19 cellular contexts compared by ENCODE assay signal in the genomic region with DNA sequence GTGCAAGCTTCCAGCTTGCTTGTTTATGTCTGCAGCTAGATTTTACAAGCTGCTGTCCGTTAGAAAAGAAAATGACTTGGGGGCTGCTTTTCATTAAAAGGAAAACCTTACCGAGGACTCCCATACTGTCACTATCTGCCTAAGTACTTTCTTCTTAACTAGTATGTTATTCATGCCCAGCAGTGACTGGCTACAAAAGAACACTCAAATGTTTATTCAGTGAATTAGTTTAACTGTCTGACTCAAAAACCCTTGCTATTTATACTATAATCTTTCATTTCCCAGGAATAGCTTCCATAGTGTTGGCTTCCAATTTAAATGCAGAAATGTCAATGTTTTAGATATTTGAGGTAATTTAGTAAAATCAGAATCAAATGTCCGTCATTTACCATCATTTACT.
"Had no signal": no experiment of that assay in that cellular context is flagged by ENCODE, and none has a peak within 500 bp of the region (broad histone marks: within the 10 kb centered on the region; RNA-seq: fewer than 3 reads in every experiment).

No MANE protein-coding gene starts in this region.

- H3K27ac Mint-ChIP-seq: naive thymus-derived CD8-positive, alpha-beta T cell had no signal

- H3K27ac ChIP-seq: heart left ventricle, skin epidermis, stomach, thoracic aorta, transverse colon had no signal

- H3K36me3 Mint-ChIP-seq: naive thymus-derived CD8-positive, alpha-beta T cell had no signal

- H3K4me1 Mint-ChIP-seq: naive thymus-derived CD8-positive, alpha-beta T cell had no signal

- H3K4me3 Mint-ChIP-seq: naive thymus-derived CD8-positive, alpha-beta T cell had no signal

- H3K9me3 ChIP-seq: heart left ventricle, mucosa of descending colon, stomach, thoracic aorta, transverse colon had no signal

- FAIRE-seq: endometrium, islet of Langerhans had no signal

- H3K36me3 ChIP-seq: heart left ventricle, stomach, thoracic aorta, transverse colon had no signal

- H3K4me1 ChIP-seq: heart left ventricle, stomach, transverse colon had no signal

- H3K27me3 ChIP-seq: heart left ventricle, stomach, transverse colon had no signal

- H3K4me3 ChIP-seq: heart left ventricle, mucosa of descending colon, skin epidermis, stomach, thoracic aorta, transverse colon had no signal

- H3K9me3 Mint-ChIP-seq: naive thymus-derived CD8-positive, alpha-beta T cell had no signal

- DNase-seq: effector memory CD4-positive, alpha-beta T cell; foreskin melanocyte; heart left ventricle; hypothalamus; mammary epithelial cell; mucosa of descending colon; naive thymus-derived CD8-positive, alpha-beta T cell; posterior cingulate gyrus; stimulated activated CD4-positive, alpha-beta T cell treated with anti-CD3 and anti-CD28 coated beads, Interleukin-12 subunit alpha, Interleukin-12 subunit beta, amount 100 ng/mL, for 4 hours; stimulated activated naive CD4-positive, alpha-beta T cell; stomach; substantia nigra; transverse colon had no signal

- ATAC-seq: heart left ventricle; left lobe of liver; mucosa of descending colon; naive thymus-derived CD8-positive, alpha-beta T cell; sciatic nerve had no signal
